In genomic region chr20:35771689-35772562, GRCh38 we compare ENCODE assay signal across 8 cellular contexts. TPM values are rescaled to one million over a fixed set of nuclear protein-coding genes. Genes with fewer than 3 reads are reported as not detected.
DNase-seq lines count a peak whose midpoint lies in the region; ATAC-seq and TF ChIP-seq lines count a peak whose summit lies in the region.

TSS of gene PHF20 (plus strand) at chr20:35772015. CDS start at chr20:35801523, 29,508 bp downstream.

- H3K4me3 Mint-ChIP-seq in activated T-cell treated with anti-CD3 and anti-CD28 coated beads, Interleukin-2, amount 50 U/mL, for 24 hours, result peak within 1 kb of the TSS; percentile 83

- peaks cover 71% of the 10 kb centered on the region for H3K4me1 Mint-ChIP-seq in activated T-cell treated with anti-CD3 and anti-CD28 coated beads, Interleukin-2, amount 50 U/mL, for 24 hours (ENCODE audit: low read depth)

- peak; percentile 80 for TF ChIP-seq POLR2A in erythroblast (IDR thresholded peaks at IDR 0.05; ENCODE audit: low read length)

- H3K9ac ChIP-seq in mucosa of stomach (ENCODE audit: low read length), result peak within 1 kb of the TSS; percentile 65

- peak; percentile 81 for ATAC-seq in GM21723 (IDR thresholded peaks at IDR 0.05; ENCODE audit: unreplicated experiment)

- no peaks in the 10 kb centered on the region for H3K27me3 ChIP-seq in mucosa of stomach (ENCODE audit: control insufficient read depth, insufficient read depth, low read length)

- no peaks in the 10 kb centered on the region for H3K27me3 Mint-ChIP-seq in activated T-cell treated with anti-CD3 and anti-CD28 coated beads, Interleukin-2, amount 50 U/mL, for 24 hours

- H3K4me1 ChIP-seq in mucosa of stomach (ENCODE audit: control insufficient read depth, insufficient read depth, low read length), result peaks cover 43% of the 10 kb centered on the region

- H3K27ac Mint-ChIP-seq in activated T-cell treated with anti-CD3 and anti-CD28 coated beads, Interleukin-2, amount 50 U/mL, for 24 hours, result peak within 1 kb of the TSS; percentile 93

- DNase-seq in DMS53 treated with DMSO at 0.1 percent for 48 hours (lab: John Stamatoyannopoulos, UW; ENCODE audit: unreplicated experiment), result peak; percentile 86
- peak; percentile 80 for DNase-seq in KG1 (lab: John Stamatoyannopoulos, UW)
- DNase-seq in activated T-cell treated with anti-CD3 and anti-CD28 coated beads, Interleukin-2, amount 50 U/mL, for 24 hours, result peak; percentile 99
- DNase-seq in erythroblast (lab: John Stamatoyannopoulos, UW), result peak; percentile 98 to 100
- DNase-seq in stimulated activated CD8-positive, alpha-beta memory T cell treated with anti-CD3 and anti-CD28 coated beads, Interleukin-4, amount 100 ng/mL, for 48 hours, result peak; percentile 100

- peaks cover 51% of the 10 kb centered on the region for H3K36me3 Mint-ChIP-seq in activated T-cell treated with anti-CD3 and anti-CD28 coated beads, Interleukin-2, amount 50 U/mL, for 24 hours (ENCODE audit: low read depth)

- peak within 1 kb of the TSS; percentile 0 for H3K4me3 ChIP-seq in mucosa of stomach (ENCODE audit: low read length)

- no peaks in the 10 kb centered on the region for H3K9me3 ChIP-seq in mucosa of stomach (ENCODE audit: control insufficient read depth, low read length)

- peaks cover 7% of the 10 kb centered on the region for H3K36me3 ChIP-seq in mucosa of stomach (ENCODE audit: control insufficient read depth, insufficient read depth, low read length)

- H3K9me3 Mint-ChIP-seq in activated T-cell treated with anti-CD3 and anti-CD28 coated beads, Interleukin-2, amount 50 U/mL, for 24 hours, result peaks cover 8% of the 10 kb centered on the region

TF ChIP-seq in PFSK-1, 5 proteins besides CTCF, POLR2A, EP300 and RAD21:
- TF ChIP-seq SIN3A (IDR thresholded peaks at IDR 0.05; ENCODE audit: borderline replicate concordance, insufficient read depth, low read length) (peak; percentile 58; the same call in 1 of the 2 replicates), REST (IDR thresholded peaks at IDR 0.05; ENCODE audit: insufficient read depth in 1 of 2, low read depth in 2 of 2, low read length in 2 of 2) (no peak), TAF1 (IDR thresholded peaks at IDR 0.05; ENCODE audit: borderline replicate concordance, insufficient read depth, low read length) (peak; percentile 83), FOXP2 (optimal IDR thresholded peaks at IDR 0.05; ENCODE audit: borderline replicate concordance, extremely low read depth, extremely low read length, insufficient read depth) (peak; percentile 98), POLR2AphosphoS5 (IDR thresholded peaks at IDR 0.05; ENCODE audit: low read depth, low read length) (peak; percentile 62; the same call in 1 of the 2 replicates)

RNA-seq across cellular contexts. Expression of gene PHF20, which starts in this region (rescaled TPM):
- 18.9 TPM for polyA plus RNA-seq in PFSK-1 (2012; ENCODE audit: insufficient read length, low read depth)

Comparison
In these comparisons a context has a peak if more than half of its experiments do, and no peak if none do; other contexts are left out.
1. Peak in every context shown above with its lines: DNase-seq, ATAC-seq and H3K4me3 ChIP-seq.